In genomic region chr11:128240546-128240945, GRCh38 we compare ENCODE assay signal across 27 cellular contexts.
DNase-seq lines count a peak whose midpoint lies in the region; ATAC-seq and TF ChIP-seq lines count a peak whose summit lies in the region.
"Had no signal": no experiment of that assay in that cellular context is flagged by ENCODE, and none has a peak within 500 bp of the region (broad histone marks: within the 10 kb centered on the region; RNA-seq: fewer than 3 reads in every experiment).

No MANE protein-coding gene starts in this region.

- H3K27ac ChIP-seq in breast epithelium, result no peak overlapping the region
- H3K27ac ChIP-seq in Peyer's patch, result no peak overlapping the region
- H3K27ac ChIP-seq: adrenal gland; BLaER1 treated with 17β-estradiol and CSF1 and Interleukin-3, amounts not matched to agents 10 nM and 100 nM; esophagus muscularis mucosa; heart left ventricle; KMS-11; tibial artery had no signal

- no peak for ATAC-seq in HG02970 (IDR thresholded peaks at IDR 0.05; ENCODE audit: low FRiP score, unreplicated experiment)
- no peak for ATAC-seq in activated T-cell treated with anti-CD3 and anti-CD28 coated beads, Interleukin-2, amount 50 U/mL, for 72 hours (replicated peaks in 1 of 2)
- ATAC-seq: activated CD8-positive, alpha-beta T cell treated with anti-CD3 and anti-CD28 coated beads, Interleukin-2, amount 10 ng/mL, durations not matched to agents 7 days and 5 days; HCT116; heart left ventricle; Right ventricle myocardium inferior had no signal

- H3K4me3 ChIP-seq in breast epithelium (no peak overlapping the region), epithelial cell of proximal tubule (ENCODE audit: low read depth, low read length) (no peak overlapping the region), Peyer's patch (no peak overlapping the region)
- H3K4me3 ChIP-seq: adrenal gland; BLaER1 treated with 17β-estradiol and CSF1 and Interleukin-3, amounts not matched to agents 10 nM and 100 nM; esophagus muscularis mucosa; heart left ventricle; tibial artery had no signal

- BruUV-seq in MCF 10A (replicated peaks; lab: Mats Ljungman, UMichigan), result no TSS peak

- no peaks in the 10 kb centered on the region for H3K36me3 ChIP-seq in breast epithelium
- H3K36me3 ChIP-seq in Peyer's patch, result no peaks in the 10 kb centered on the region
- H3K36me3 ChIP-seq: adrenal gland; BLaER1 treated with 17β-estradiol and CSF1 and Interleukin-3, amounts not matched to agents 10 nM and 100 nM; esophagus muscularis mucosa; heart left ventricle; tibial artery had no signal

- H3K9me3 Mint-ChIP-seq in MCF 10A (ENCODE audit: unreplicated experiment), result no peaks in the 10 kb centered on the region
- no peaks in the 10 kb centered on the region for H3K9me3 Mint-ChIP-seq in activated T-cell treated with anti-CD3 and anti-CD28 coated beads, Interleukin-2, amount 50 U/mL, for 72 hours
- H3K9me3 Mint-ChIP-seq: neural crest cell; stimulated activated naive CD8-positive, alpha-beta T cell treated with anti-CD3 and anti-CD28 coated beads, Interleukin-15, Interleukin-2, amounts not matched to agents 100 ng/mL and 50 ng/mL, for 24 hours had no signal

- TF ChIP-seq POLR2A in breast epithelium (IDR thresholded peaks at IDR 0.05) (no peak), Peyer's patch (IDR thresholded peaks at IDR 0.05) (no peak)

- no peaks in the 10 kb centered on the region for H3K27me3 Mint-ChIP-seq in MCF 10A (ENCODE audit: insufficient read depth, unreplicated experiment)
- H3K27me3 Mint-ChIP-seq in activated T-cell treated with anti-CD3 and anti-CD28 coated beads, Interleukin-2, amount 50 U/mL, for 72 hours (ENCODE audit: low read depth), result no peaks in the 10 kb centered on the region
- H3K27me3 Mint-ChIP-seq: stimulated activated naive CD8-positive, alpha-beta T cell treated with anti-CD3 and anti-CD28 coated beads, Interleukin-15, Interleukin-2, amounts not matched to agents 100 ng/mL and 50 ng/mL, for 24 hours had no signal

- TF ChIP-seq CTCF in MCF 10A (IDR thresholded peaks at IDR 0.05; ENCODE audit: unreplicated experiment) (no peak), breast epithelium (IDR thresholded peaks at IDR 0.05) (no peak), epithelial cell of proximal tubule (conservative IDR thresholded peaks at IDR 0.05; ENCODE audit: low read depth, low read length) (no peak), Peyer's patch (IDR thresholded peaks at IDR 0.05) (no peak)

- no peaks in the 10 kb centered on the region for H3K4me1 ChIP-seq in breast epithelium
- no peaks in the 10 kb centered on the region for H3K4me1 ChIP-seq in Peyer's patch
- H3K4me1 ChIP-seq: Caco-2 had no signal

- CTCF ChIA-PET in MCF 10A (lab: Yijun Ruan, JAX), result no interaction called here

- POLR2A ChIA-PET in MCF 10A (lab: Yijun Ruan, JAX), result interaction anchor here (0.7 kb wide), 2 partner anchors 83 to 474 kb away, joined by 3 to 4 read pairs; no protein-coding TSS in a partner anchor

- H3K9me3 ChIP-seq in breast epithelium, result no peaks in the 10 kb centered on the region
- H3K9me3 ChIP-seq in Peyer's patch, result no peaks in the 10 kb centered on the region
- H3K9me3 ChIP-seq: adrenal gland, Caco-2, esophagus muscularis mucosa, heart left ventricle, tibial artery had no signal

- DNase-seq in MCF 10A (ENCODE audit: unreplicated experiment), result peak; percentile 28
- no peak for DNase-seq in breast epithelium (ENCODE audit: low spot score in 2 of 2)
- peak; percentile 29 for DNase-seq in epithelial cell of proximal tubule (ENCODE audit: low read depth)
- peak; percentile 39 for DNase-seq in left kidney (ENCODE audit: low read depth, low spot score)
- DNase-seq in activated T-cell treated with anti-CD3 and anti-CD28 coated beads, Interleukin-2, amount 50 U/mL, for 72 hours, result no peak
- DNase-seq in LoVo (ENCODE audit: low spot score), result no peak
- DNase-seq in Peyer's patch, result no peak
- DNase-seq: activated CD4-positive, CD25-positive, alpha-beta regulatory T cell treated with anti-CD3 and anti-CD28 coated beads, Interleukin-2, amount 50 U/mL, for 72 hours; activated CD8-positive, alpha-beta T cell treated with anti-CD3 and anti-CD28 coated beads, Interleukin-2, amount 10 ng/mL, durations not matched to agents 7 days and 5 days; Caco-2; caudate nucleus; DMS79 treated with DMSO at 0.1 percent for 48 hours; heart left ventricle; NCI-H2029; NCI-H2227 treated with DMSO at 0.1 percent for 48 hours; NCI-H774; stimulated activated CD4-positive, alpha-beta T cell treated with anti-CD3 and anti-CD28 coated beads, Interleukin-4, amount 100 ng/mL, for 24 hours; tibial artery had no signal

- H3K27ac Mint-ChIP-seq in MCF 10A (ENCODE audit: low read depth, unreplicated experiment), result no peak overlapping the region
- no peak overlapping the region for H3K27ac Mint-ChIP-seq in activated T-cell treated with anti-CD3 and anti-CD28 coated beads, Interleukin-2, amount 50 U/mL, for 72 hours
- H3K27ac Mint-ChIP-seq: activated CD8-positive, alpha-beta T cell treated with anti-CD3 and anti-CD28 coated beads, Interleukin-2, amount 10 ng/mL, durations not matched to agents 7 days and 5 days; stimulated activated naive CD8-positive, alpha-beta T cell treated with anti-CD3 and anti-CD28 coated beads, Interleukin-15, Interleukin-2, amounts not matched to agents 100 ng/mL and 50 ng/mL, for 24 hours had no signal

- no peak overlapping the region for H3K4me3 Mint-ChIP-seq in MCF 10A (ENCODE audit: unreplicated experiment)
- no peak overlapping the region for H3K4me3 Mint-ChIP-seq in activated T-cell treated with anti-CD3 and anti-CD28 coated beads, Interleukin-2, amount 50 U/mL, for 72 hours
- H3K4me3 Mint-ChIP-seq: activated CD8-positive, alpha-beta T cell treated with anti-CD3 and anti-CD28 coated beads, Interleukin-2, amount 10 ng/mL, durations not matched to agents 7 days and 5 days; neural crest cell; stimulated activated naive CD8-positive, alpha-beta T cell treated with anti-CD3 and anti-CD28 coated beads, Interleukin-15, Interleukin-2, amounts not matched to agents 100 ng/mL and 50 ng/mL, for 24 hours had no signal

- intact Hi-C loops in MCF 10A (cut with micrococcal nuclease), result no loop called here
- intact Hi-C loops in breast epithelium (cut with DNase I; ENCODE audit: low total_unique reads), result no loop called here

- H3K27me3 ChIP-seq in breast epithelium, result no peaks in the 10 kb centered on the region
- H3K27me3 ChIP-seq in Peyer's patch, result no peaks in the 10 kb centered on the region
- H3K27me3 ChIP-seq: adrenal gland; BLaER1 treated with 17β-estradiol and CSF1 and Interleukin-3, amounts not matched to agents 10 nM and 100 nM; esophagus muscularis mucosa; heart left ventricle; tibial artery had no signal

- no peaks in the 10 kb centered on the region for H3K36me3 Mint-ChIP-seq in MCF 10A (ENCODE audit: insufficient read depth, unreplicated experiment)
- H3K36me3 Mint-ChIP-seq in activated T-cell treated with anti-CD3 and anti-CD28 coated beads, Interleukin-2, amount 50 U/mL, for 72 hours (ENCODE audit: insufficient read depth in 2 of 2), result no peaks in the 10 kb centered on the region

- H3K4me1 Mint-ChIP-seq in MCF 10A (ENCODE audit: insufficient read depth, unreplicated experiment), result no peaks in the 10 kb centered on the region
- peaks cover 34% of the 10 kb centered on the region for H3K4me1 Mint-ChIP-seq in activated T-cell treated with anti-CD3 and anti-CD28 coated beads, Interleukin-2, amount 50 U/mL, for 72 hours (ENCODE audit: low read depth)
- H3K4me1 Mint-ChIP-seq: neural crest cell had no signal

Comparison
In these comparisons a context has a peak if more than half of its experiments do, and no peak if none do; other contexts are left out.
1. DNase-seq: peak in MCF 10A (single experiment), epithelial cell of proximal tubule (single experiment) and left kidney (single experiment); none in breast epithelium (0 of 2), activated T-cell treated with anti-CD3 and anti-CD28 coated beads, Interleukin-2, amount 50 U/mL, for 72 hours (0 of 2), LoVo (single experiment) and Peyer's patch (0 of 3).